14 cellular contexts compared by ENCODE assay signal in genomic region chr12:98618952-98619351, GRCh38. TPM values are rescaled to one million over a fixed set of nuclear protein-coding genes. Genes with fewer than 3 reads are reported as not detected.
DNase-seq lines count a peak whose midpoint lies in the region; ATAC-seq and TF ChIP-seq lines count a peak whose summit lies in the region.
"Had no signal": no experiment of that assay in that cellular context is flagged by ENCODE, and none has a peak within 500 bp of the region (broad histone marks: within the 10 kb centered on the region; RNA-seq: fewer than 3 reads in every experiment).

No MANE protein-coding gene starts in this region.

- DNase-seq in MCF 10A (ENCODE audit: unreplicated experiment) (peak; percentile 71), breast epithelium (ENCODE audit: low spot score in 2 of 2) (no peak), SKM-1 (lab: John Stamatoyannopoulos, UW; ENCODE audit: unreplicated experiment) (peak; percentile 55), left cardiac atrium (no peak), tibial nerve (ENCODE audit: low spot score in 2 of 2) (no peak), NCI-H774 (lab: John Stamatoyannopoulos, UW) (no peak)
- no peak for DNase-seq in effector memory CD4-positive, alpha-beta T cell
- no peak for DNase-seq in activated CD4-positive, alpha-beta memory T cell treated with anti-CD3 and anti-CD28 coated beads for 36 hours
- DNase-seq: 8988T; activated CD4-positive, alpha-beta T cell treated with anti-CD3 and anti-CD28 coated beads, Interleukin-2, amount 10 ng/mL, durations not matched to agents 7 days and 5 days; NCI-H187 treated with DMSO at 0.1 percent for 48 hours had no signal

- no peak for TF ChIP-seq CTCF in MCF 10A (IDR thresholded peaks at IDR 0.05; ENCODE audit: unreplicated experiment)
- no peak for TF ChIP-seq CTCF in breast epithelium (IDR thresholded peaks at IDR 0.05)
- no peak for TF ChIP-seq CTCF in tibial nerve (IDR thresholded peaks at IDR 0.05)

- intact Hi-C loops in MCF 10A (cut with micrococcal nuclease) (no loop called here), breast epithelium (cut with DNase I; ENCODE audit: low total_unique reads) (no loop called here), left cardiac atrium (cut with DNase I) (no loop called here)
- intact Hi-C loops in activated CD4-positive, alpha-beta memory T cell treated with anti-CD3 and anti-CD28 coated beads for 36 hours (cut with micrococcal nuclease) = no loop called here

- 72 to 79% methylated on average over 4 of the region's 4 CpGs for WGBS in tibial nerve, 2 donors

- H3K9me3 Mint-ChIP-seq in MCF 10A (ENCODE audit: unreplicated experiment) = no peaks in the 10 kb centered on the region
- H3K9me3 Mint-ChIP-seq in activated CD4-positive, alpha-beta memory T cell treated with anti-CD3 and anti-CD28 coated beads for 36 hours = no peaks in the 10 kb centered on the region
- H3K9me3 Mint-ChIP-seq: activated CD4-positive, alpha-beta T cell treated with anti-CD3 and anti-CD28 coated beads, Interleukin-2, amount 10 ng/mL, durations not matched to agents 7 days and 5 days; activated T-helper 17 cell treated with anti-CD3 and anti-CD28 coated beads, Interleukin-2, amount 50 U/mL, for 72 hours; brain; type B pancreatic cell had no signal

- H3K9me3 ChIP-seq in breast epithelium = no peaks in the 10 kb centered on the region
- no peaks in the 10 kb centered on the region for H3K9me3 ChIP-seq in tibial nerve
- no peaks in the 10 kb centered on the region for H3K9me3 ChIP-seq in effector memory CD4-positive, alpha-beta T cell (ENCODE audit: control insufficient read depth, low read length)

- H3K27me3 Mint-ChIP-seq in MCF 10A (ENCODE audit: insufficient read depth, unreplicated experiment) = no peaks in the 10 kb centered on the region
- H3K27me3 Mint-ChIP-seq in activated CD4-positive, alpha-beta memory T cell treated with anti-CD3 and anti-CD28 coated beads for 36 hours = no peaks in the 10 kb centered on the region
- H3K27me3 Mint-ChIP-seq: activated CD4-positive, alpha-beta T cell treated with anti-CD3 and anti-CD28 coated beads, Interleukin-2, amount 10 ng/mL, durations not matched to agents 7 days and 5 days; activated T-helper 17 cell treated with anti-CD3 and anti-CD28 coated beads, Interleukin-2, amount 50 U/mL, for 72 hours; brain; type B pancreatic cell had no signal

- H3K4me1 Mint-ChIP-seq in MCF 10A (ENCODE audit: insufficient read depth, unreplicated experiment) = peaks cover 6% of the 10 kb centered on the region
- H3K4me1 Mint-ChIP-seq in activated CD4-positive, alpha-beta memory T cell treated with anti-CD3 and anti-CD28 coated beads for 36 hours (ENCODE audit: low read depth) = no peaks in the 10 kb centered on the region
- H3K4me1 Mint-ChIP-seq: activated T-helper 17 cell treated with anti-CD3 and anti-CD28 coated beads, Interleukin-2, amount 50 U/mL, for 72 hours; brain had no signal

- no peak for TF ChIP-seq POLR2A in breast epithelium (IDR thresholded peaks at IDR 0.05)
- TF ChIP-seq POLR2A in tibial nerve (IDR thresholded peaks at IDR 0.05) = no peak

- peak overlapping the region in 1 of 2 donors; percentile 23 for H3K27ac ChIP-seq in breast epithelium
- H3K27ac ChIP-seq in tibial nerve = peak overlapping the region in 1 of 4 donors; percentile 54
- no peak overlapping the region for H3K27ac ChIP-seq in effector memory CD4-positive, alpha-beta T cell (ENCODE audit: insufficient read depth, low read length, poor library complexity, severe bottlenecking)

- TF ChIP-seq EP300 in tibial nerve (IDR thresholded peaks at IDR 0.05) = peak; percentile 61 to 87

- H3K36me3 ChIP-seq in breast epithelium (no peaks in the 10 kb centered on the region), tibial nerve (no peaks in the 10 kb centered on the region)
- H3K36me3 ChIP-seq in effector memory CD4-positive, alpha-beta T cell (ENCODE audit: control insufficient read depth, insufficient read depth, low read length) = no peaks in the 10 kb centered on the region

- CTCF ChIA-PET in MCF 10A (lab: Yijun Ruan, JAX) = interaction anchor here (0.5 to 1.6 kb wide), 3 partner anchors 25 to 1682 kb away, joined by 3 to 4 read pairs (median 3); no protein-coding TSS in a partner anchor
- CTCF ChIA-PET in activated CD4-positive, alpha-beta memory T cell treated with anti-CD3 and anti-CD28 coated beads for 36 hours (lab: Charles Lee) = interaction anchor here (0.9 kb wide), 1 partner anchor 12 kb away, joined by 3 read pairs; no protein-coding TSS in a partner anchor

- no peaks in the 10 kb centered on the region for H3K36me3 Mint-ChIP-seq in MCF 10A (ENCODE audit: insufficient read depth, unreplicated experiment)
- no peaks in the 10 kb centered on the region for H3K36me3 Mint-ChIP-seq in activated CD4-positive, alpha-beta memory T cell treated with anti-CD3 and anti-CD28 coated beads for 36 hours

- H3K4me3 ChIP-seq in breast epithelium (no peak overlapping the region), tibial nerve (no peak overlapping the region)
- no peak overlapping the region for H3K4me3 ChIP-seq in effector memory CD4-positive, alpha-beta T cell (ENCODE audit: insufficient read depth, low read depth, low read length, poor library complexity, severe bottlenecking)

- H3K27ac Mint-ChIP-seq in MCF 10A (ENCODE audit: low read depth, unreplicated experiment) = no peak overlapping the region
- no peak overlapping the region for H3K27ac Mint-ChIP-seq in activated CD4-positive, alpha-beta memory T cell treated with anti-CD3 and anti-CD28 coated beads for 36 hours
- H3K27ac Mint-ChIP-seq: activated CD4-positive, alpha-beta T cell treated with anti-CD3 and anti-CD28 coated beads, Interleukin-2, amount 10 ng/mL, durations not matched to agents 7 days and 5 days; activated T-helper 17 cell treated with anti-CD3 and anti-CD28 coated beads, Interleukin-2, amount 50 U/mL, for 72 hours; brain; type B pancreatic cell had no signal

- H3K4me3 Mint-ChIP-seq in MCF 10A (ENCODE audit: unreplicated experiment) = no peak overlapping the region
- H3K4me3 Mint-ChIP-seq in activated CD4-positive, alpha-beta memory T cell treated with anti-CD3 and anti-CD28 coated beads for 36 hours = no peak overlapping the region
- H3K4me3 Mint-ChIP-seq: activated CD4-positive, alpha-beta T cell treated with anti-CD3 and anti-CD28 coated beads, Interleukin-2, amount 10 ng/mL, durations not matched to agents 7 days and 5 days; activated T-helper 17 cell treated with anti-CD3 and anti-CD28 coated beads, Interleukin-2, amount 50 U/mL, for 72 hours; brain; type B pancreatic cell had no signal

- ATAC-seq in left cardiac atrium = peak; percentile 33 to 74
- ATAC-seq: activated T-helper 17 cell treated with anti-CD3 and anti-CD28 coated beads, Interleukin-2, amount 50 U/mL, for 72 hours had no signal

- H3K4me1 ChIP-seq in breast epithelium = no peaks in the 10 kb centered on the region
- H3K4me1 ChIP-seq in tibial nerve = peaks cover 0 to 5% (median 0%) of the 10 kb centered on the region in 4 donors
- H3K4me1 ChIP-seq in effector memory CD4-positive, alpha-beta T cell (ENCODE audit: control insufficient read depth, insufficient read depth, low read length, poor library complexity, severe bottlenecking) = no peaks in the 10 kb centered on the region

- POLR2A ChIA-PET in MCF 10A (lab: Yijun Ruan, JAX) = interaction anchor here (0.9 to 3.0 kb wide), 5 partner anchors 9 to 32 kb away, joined by 3 to 21 read pairs (median 3); partner anchors contain the start of genes IKBIP and SLC25A3
- POLR2A ChIA-PET in activated CD4-positive, alpha-beta memory T cell treated with anti-CD3 and anti-CD28 coated beads for 36 hours (lab: Charles Lee) = no interaction called here

- no TSS peak for BruUV-seq in MCF 10A (replicated peaks; lab: Mats Ljungman, UMichigan)

- H3K27me3 ChIP-seq in breast epithelium = no peaks in the 10 kb centered on the region
- H3K27me3 ChIP-seq in tibial nerve = no peaks in the 10 kb centered on the region
- H3K27me3 ChIP-seq in effector memory CD4-positive, alpha-beta T cell (replicated peaks; ENCODE audit: control insufficient read depth, insufficient read depth, low read length, poor library complexity, severe bottlenecking) = no peaks in the 10 kb centered on the region

RNA-seq across cellular contexts. Expression of gene SLC25A3, which starts 25.5 kb away (rescaled TPM):
- 603 and 694 TPM in 2 replicates for total RNA-seq in MCF 10A (2022)
- 100 to 1,000 TPM; 327 to 469 (median 356) TPM for total RNA-seq in breast epithelium
- 1,000 to 10,000 TPM in 1 of 2 donors, 100 to 1,000 TPM in 1; 988 to 1,201 TPM for total RNA-seq in left cardiac atrium
- 100 to 1,000 TPM; 271 to 309 (median 298) TPM for total RNA-seq in tibial nerve
- total RNA-seq in activated CD4-positive, alpha-beta memory T cell treated with anti-CD3 and anti-CD28 coated beads for 36 hours = 100 to 1,000 TPM; 584 to 620 TPM

RNA-seq across cellular contexts. Expression of gene IKBIP, which starts 25.6 kb away (rescaled TPM):
- total RNA-seq in MCF 10A (2022) (29.2 and 43.0 TPM in 2 replicates), breast epithelium (10 to 100 TPM; 10.7 to 19.7 (median 12.3) TPM), left cardiac atrium (10 to 100 TPM in 1 of 2 donors, 1 to 10 TPM in 1; 9.2 to 12.1 TPM), tibial nerve (10 to 100 TPM in 3 of 4 donors, 1 to 10 TPM in 1; 8.7 to 17.7 (median 11.7) TPM)
- 10 to 100 TPM; 24.9 to 26.2 TPM for total RNA-seq in activated CD4-positive, alpha-beta memory T cell treated with anti-CD3 and anti-CD28 coated beads for 36 hours

RNA-seq across cellular contexts. Expression of gene APAF1, which starts 26.1 kb away (rescaled TPM):
- 5.9 and 9.1 TPM in 2 replicates for total RNA-seq in MCF 10A (2022)
- 10 to 100 TPM; 10.1 to 18.1 (median 16.4) TPM for total RNA-seq in breast epithelium
- 1 to 10 TPM; 6.2 to 7.8 TPM for total RNA-seq in left cardiac atrium
- 10 to 100 TPM; 12.1 to 18.1 (median 15.5) TPM for total RNA-seq in tibial nerve
- 10 to 100 TPM; 19.6 to 20.8 TPM for total RNA-seq in activated CD4-positive, alpha-beta memory T cell treated with anti-CD3 and anti-CD28 coated beads for 36 hours

Comparison
In these comparisons a context has a peak if more than half of its experiments do, and no peak if none do; other contexts are left out.
1. DNase-seq: peak in MCF 10A (single experiment) and SKM-1 (single experiment); none in breast epithelium (0 of 2), left cardiac atrium (single experiment), tibial nerve (0 of 2), effector memory CD4-positive, alpha-beta T cell (0 of 3), activated CD4-positive, alpha-beta memory T cell treated with anti-CD3 and anti-CD28 coated beads for 36 hours (single experiment) and NCI-H774 (single experiment).